ENCODE assay signal across 11 cellular contexts in the genomic region with DNA sequence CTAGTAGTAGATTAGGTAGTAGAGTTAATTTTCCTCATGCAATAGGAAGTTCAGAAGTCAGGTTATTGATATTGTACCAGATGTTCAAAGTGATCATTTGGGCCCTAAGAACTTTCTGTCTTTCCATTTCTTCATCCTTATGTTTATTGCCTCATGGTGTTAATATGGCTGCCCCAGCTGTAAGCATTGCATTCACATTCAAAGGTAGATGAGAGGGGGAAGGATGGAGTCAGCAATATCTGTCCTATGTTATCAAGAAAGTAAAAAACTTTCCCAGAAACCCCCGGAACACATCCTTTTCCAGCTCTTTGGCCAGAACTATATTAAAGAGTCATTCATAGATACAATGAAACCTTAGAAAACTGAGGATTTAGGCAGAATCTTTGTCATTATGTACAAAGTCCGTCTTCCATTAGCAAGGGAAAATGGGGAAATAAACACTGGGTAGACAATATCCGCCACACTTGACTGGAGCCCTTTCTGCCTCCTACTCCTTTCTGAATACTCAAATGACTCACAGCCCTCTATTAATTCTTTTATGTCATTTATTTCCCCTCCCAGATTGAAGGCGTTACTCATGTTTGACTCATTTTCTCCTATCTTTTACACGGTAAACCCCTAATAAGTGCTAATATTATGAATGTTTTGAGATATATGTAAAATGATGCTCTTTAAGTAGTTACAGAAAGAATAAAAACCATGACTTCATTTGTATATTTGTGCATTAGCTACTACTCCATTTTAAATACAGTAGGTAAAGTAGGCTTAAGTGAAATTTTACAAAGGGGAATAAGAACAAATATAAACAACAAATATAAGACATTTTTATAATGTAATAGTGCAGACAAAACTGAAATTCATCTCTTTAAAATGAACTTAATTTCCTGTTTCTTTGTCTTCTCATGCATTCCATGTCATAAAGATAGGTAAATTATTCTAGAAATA.
A peak's percentile ranks its signal among the peaks of the same experiment; 100 is the strongest.
DNase-seq lines count a peak whose midpoint lies in the region; ATAC-seq and TF ChIP-seq lines count a peak whose summit lies in the region.
"Had no signal": no experiment of that assay in that cellular context is flagged by ENCODE, and none has a peak within 500 bp of the region (broad histone marks: within the 10 kb centered on the region; RNA-seq: fewer than 3 reads in every experiment).

No MANE protein-coding gene starts in this region.

- TF ChIP-seq CTCF in NB4 (IDR thresholded peaks at IDR 0.05; ENCODE audit: low read depth, low read length) (no peak), omental fat pad (IDR thresholded peaks at IDR 0.05) (no peak), BE2C (IDR thresholded peaks at IDR 0.05; ENCODE audit: low read depth, low read length) (no peak)
- no peak for TF ChIP-seq CTCF in activated CD8-positive, alpha-beta T cell treated with anti-CD3 and anti-CD28 coated beads for 36 hours (IDR thresholded peaks at IDR 0.05)

- H3K27ac Mint-ChIP-seq in activated CD8-positive, alpha-beta T cell treated with anti-CD3 and anti-CD28 coated beads for 36 hours, result no peak overlapping the region
- H3K27ac Mint-ChIP-seq: GM23338 had no signal

- H3K9me3 Mint-ChIP-seq in activated CD8-positive, alpha-beta T cell treated with anti-CD3 and anti-CD28 coated beads for 36 hours, result no peaks in the 10 kb centered on the region
- H3K9me3 Mint-ChIP-seq: GM23338 had no signal

- DNase-seq in NB4 (ENCODE audit: low read depth), result peak; percentile 53
- DNase-seq in omental fat pad (ENCODE audit: low spot score), result no peak
- no peak for DNase-seq in BE2C
- DNase-seq in NOMO-1 treated with dmso at 0.1 percent for 144 hours (lab: John Stamatoyannopoulos, UW; ENCODE audit: unreplicated experiment), result no peak
- no peak for DNase-seq in activated CD8-positive, alpha-beta T cell treated with anti-CD3 and anti-CD28 coated beads for 36 hours
- DNase-seq in H7, result no peak

- ATAC-seq in GM18907 (IDR thresholded peaks at IDR 0.05; ENCODE audit: unreplicated experiment) (peak; percentile 72), HG02798 (IDR thresholded peaks at IDR 0.05; ENCODE audit: poor library complexity, unreplicated experiment) (peak; percentile 81), omental fat pad (ENCODE audit: low FRiP score) (peak; percentile 14)
- ATAC-seq in activated CD8-positive, alpha-beta T cell treated with anti-CD3 and anti-CD28 coated beads for 36 hours, result no peak
- ATAC-seq: GM23338, left lobe of liver had no signal

- CTCF ChIA-PET in activated CD8-positive, alpha-beta T cell treated with anti-CD3 and anti-CD28 coated beads for 36 hours (lab: Charles Lee), result interaction anchor here (2.4 kb wide), 1 partner anchor 8 kb away, joined by 16 read pairs; no protein-coding TSS in a partner anchor

- H3K4me3 Mint-ChIP-seq in activated CD8-positive, alpha-beta T cell treated with anti-CD3 and anti-CD28 coated beads for 36 hours, result no peak overlapping the region
- H3K4me3 Mint-ChIP-seq: GM23338 had no signal

- intact Hi-C loops in activated CD8-positive, alpha-beta T cell treated with anti-CD3 and anti-CD28 coated beads for 36 hours (cut with micrococcal nuclease), result no loop called here

- no peak for TF ChIP-seq POLR2A in NB4 (IDR thresholded peaks at IDR 0.05; ENCODE audit: extremely low read depth, insufficient read length)

- no peaks in the 10 kb centered on the region for H3K36me3 Mint-ChIP-seq in activated CD8-positive, alpha-beta T cell treated with anti-CD3 and anti-CD28 coated beads for 36 hours (ENCODE audit: low read depth)

- no peak overlapping the region for H3K4me3 ChIP-seq in NB4 (ENCODE audit: low read depth, low read length)
- no peak overlapping the region for H3K4me3 ChIP-seq in BE2C (ENCODE audit: low read depth, low read length)
- no peak overlapping the region for H3K4me3 ChIP-seq in H7 (ENCODE audit: insufficient read depth, low read depth, low read length)
- H3K4me3 ChIP-seq: GM23338, SK-N-MC had no signal

- no peaks in the 10 kb centered on the region for H3K27me3 ChIP-seq in BE2C
- H3K27me3 ChIP-seq in H7 (ENCODE audit: control insufficient read depth, insufficient read depth, low read length), result no peaks in the 10 kb centered on the region

- peaks cover 13% of the 10 kb centered on the region for H3K4me1 Mint-ChIP-seq in activated CD8-positive, alpha-beta T cell treated with anti-CD3 and anti-CD28 coated beads for 36 hours (ENCODE audit: low read depth)

- H3K27me3 Mint-ChIP-seq in activated CD8-positive, alpha-beta T cell treated with anti-CD3 and anti-CD28 coated beads for 36 hours, result no peaks in the 10 kb centered on the region

- POLR2A ChIA-PET in activated CD8-positive, alpha-beta T cell treated with anti-CD3 and anti-CD28 coated beads for 36 hours (lab: Charles Lee), result interaction anchor here (0.6 kb wide), 1 partner anchor 98 kb away, joined by 3 read pairs; no protein-coding TSS in a partner anchor

- H3K36me3 ChIP-seq in BE2C (no peaks in the 10 kb centered on the region), H7 (replicated peaks; ENCODE audit: control insufficient read depth, insufficient read depth, low read length) (no peaks in the 10 kb centered on the region)

- H3K4me1 ChIP-seq in BE2C, result no peaks in the 10 kb centered on the region

- H3K9me3 ChIP-seq in BE2C, result no peaks in the 10 kb centered on the region
